In the genomic region with DNA sequence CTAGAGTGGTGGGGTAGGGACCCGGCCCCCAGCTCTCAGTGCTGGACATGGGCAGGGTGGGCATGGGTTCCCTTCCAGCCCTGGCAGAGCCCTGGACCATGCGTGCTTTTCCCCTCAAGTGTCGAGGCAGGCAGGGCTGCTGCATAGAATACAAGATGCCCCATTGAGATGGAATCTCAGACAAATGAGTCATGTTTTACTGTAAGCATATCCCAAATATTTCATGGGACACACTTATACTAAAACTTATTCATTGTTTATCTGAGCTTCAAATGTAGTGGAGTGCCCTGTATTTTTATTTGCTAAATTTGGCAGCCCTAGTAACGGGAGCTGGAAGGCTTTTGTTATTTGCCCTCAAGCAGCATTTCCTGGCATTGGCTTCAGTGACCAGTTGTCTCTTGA, we compare ENCODE assay signal across 29 cellular contexts. TPM values are rescaled to one million over a fixed set of nuclear protein-coding genes. Genes with fewer than 3 reads are reported as not detected.
DNase-seq lines count a peak whose midpoint lies in the region; ATAC-seq, FAIRE-seq and TF ChIP-seq lines count a peak whose summit lies in the region.
"Had no signal": no experiment of that assay in that cellular context is flagged by ENCODE, and none has a peak within 500 bp of the region (broad histone marks: within the 10 kb centered on the region; RNA-seq: fewer than 3 reads in every experiment).

No MANE protein-coding gene starts in this region.

- H2AFZ ChIP-seq in neuronal stem cell (ENCODE audit: low read length) = no peak overlapping the region
- H2AFZ ChIP-seq: hepatocyte had no signal

- H3K9me3 ChIP-seq in AG04450 (ENCODE audit: control insufficient read depth, insufficient read depth, low read length) (peaks cover 5% of the 10 kb centered on the region), neuronal stem cell (replicated peaks in 1 of 2; ENCODE audit: control insufficient read depth in 2 of 2, insufficient read depth in 1 of 2, low read depth in 1 of 2, low read length in 2 of 2) (peaks cover 0 to 8% of the 10 kb centered on the region in 2 donors), psoas muscle (no peaks in the 10 kb centered on the region), kidney (ENCODE audit: control insufficient read depth in 1 of 2, low read length in 2 of 2) (no peaks in the 10 kb centered on the region)
- H3K9me3 ChIP-seq: body of pancreas, SJCRH30 had no signal

- DNase-seq in AG04450 (ENCODE audit: low read depth, low spot score) (peak; percentile 8), LHCN-M2 (ENCODE audit: low read depth) (peak; percentile 44), dedifferentiated amniotic fluid mesenchymal stem cell (ENCODE audit: extremely low spot score) (peak; percentile 27), neuronal stem cell (ENCODE audit: low spot score) (no peak), psoas muscle (no peak), kidney (no peak), NCI-H510A treated with DMSO at 0.1 percent for 48 hours (lab: John Stamatoyannopoulos, UW) (no peak)
- DNase-seq in activated T-cell treated with anti-CD3 and anti-CD28 coated beads, Interleukin-2, amount 50 U/mL, for 1 hour = no peak
- DNase-seq: activated B cell treated with CpG ODN at 0.5 μM for 24 hours; activated CD8-positive, alpha-beta T cell treated with anti-CD3 and anti-CD28 coated beads for 36 hours; activated T-cell treated with anti-CD3 and anti-CD28 coated beads, Interleukin-2, amount 50 U/mL, for 4 hours; body of pancreas; dermis blood vessel endothelial cell; islet precursor cell; naive thymus-derived CD8-positive, alpha-beta T cell; NCI-H1092; NCI-H2081; NCI-H524 treated with DMSO at 0.1 percent for 48 hours; SJCRH30; stimulated activated CD4-positive, alpha-beta T cell treated with anti-CD3 and anti-CD28 coated beads, Interleukin-15, amount 100 ng/mL, for 24 hours had no signal

- H3K27me3 ChIP-seq in AG04450 (ENCODE audit: control insufficient read depth, insufficient read depth, low read length) = no peaks in the 10 kb centered on the region
- H3K27me3 ChIP-seq in neuronal stem cell (ENCODE audit: control insufficient read depth in 3 of 3, insufficient read depth in 3 of 3, low read depth in 1 of 3, low read length in 3 of 3) = peaks cover 0 to 6% (median 0%) of the 10 kb centered on the region in 3 experiments
- no peaks in the 10 kb centered on the region for H3K27me3 ChIP-seq in psoas muscle (ENCODE audit: insufficient read depth in 3 of 3, low read length in 2 of 3)
- H3K27me3 ChIP-seq: body of pancreas, hepatocyte, tibial nerve had no signal

- H2BK15ac ChIP-seq in neuronal stem cell (ENCODE audit: low read length) = no peak overlapping the region

- H2BK120ac ChIP-seq in neuronal stem cell (ENCODE audit: low read depth, low read length) = no peak overlapping the region

- no peak overlapping the region for H3K4ac ChIP-seq in neuronal stem cell (ENCODE audit: low read length)

- no peak overlapping the region for H3K9ac ChIP-seq in neuronal stem cell (ENCODE audit: low read depth, low read length, poor library complexity)
- no peak overlapping the region for H3K9ac ChIP-seq in kidney (ENCODE audit: low read length in 2 of 2)

- H3K79me1 ChIP-seq in neuronal stem cell (ENCODE audit: low read depth, low read length) = peaks cover 6% of the 10 kb centered on the region

- no peak overlapping the region for H4K91ac ChIP-seq in neuronal stem cell (ENCODE audit: low read depth, low read length, poor library complexity)

- no peak overlapping the region for H3K23ac ChIP-seq in neuronal stem cell (ENCODE audit: low read depth, low read length, poor library complexity)

- FAIRE-seq in kidney (lab: Jason Lieb, UNC) = no peak
- FAIRE-seq: GM19239 had no signal

- intact Hi-C loops in psoas muscle (cut with DNase I) (no loop called here), kidney (cut with DNase I) (no loop called here)

- H3K36me3 ChIP-seq in neuronal stem cell (replicated peaks in 1 of 2; ENCODE audit: control insufficient read depth in 2 of 2, insufficient read depth in 2 of 2, low read length in 2 of 2) (peaks cover 0 to 1% of the 10 kb centered on the region in 2 donors), psoas muscle (ENCODE audit: insufficient read depth in 1 of 2, low read depth in 1 of 2) (no peaks in the 10 kb centered on the region), kidney (ENCODE audit: control insufficient read depth in 1 of 2, insufficient read depth in 2 of 2, low read length in 2 of 2) (no peaks in the 10 kb centered on the region)
- H3K36me3 ChIP-seq: SJCRH30 had no signal

- POLR2A ChIA-PET in AG04450 (lab: Yijun Ruan, JAX) = interaction anchor here (1.2 kb wide), 1 partner anchor 267 kb away, joined by 3 read pairs; no protein-coding TSS in a partner anchor

- no peak for ATAC-seq in psoas muscle
- ATAC-seq: activated CD8-positive, alpha-beta T cell treated with anti-CD3 and anti-CD28 coated beads for 36 hours; activated T-cell treated with anti-CD3 and anti-CD28 coated beads, Interleukin-2, amount 50 U/mL, for 4 hours; body of pancreas; HCT116; naive thymus-derived CD8-positive, alpha-beta T cell; stimulated activated memory B cell treated with anti-CD40 and anti-IgM and Interleukin-4, amounts not matched to agents 10 μg/mL and 1 μg/mL and 100 μg/mL, for 72 hours had no signal

- no peak overlapping the region for H3K14ac ChIP-seq in neuronal stem cell (ENCODE audit: low read length)

- no peak overlapping the region for H3K4me2 ChIP-seq in neuronal stem cell (ENCODE audit: insufficient read depth, low read length, poor library complexity, severe bottlenecking)
- H3K4me2 ChIP-seq: hepatocyte had no signal

- no peak overlapping the region for H2BK5ac ChIP-seq in neuronal stem cell (ENCODE audit: low read length)

- peak overlapping the region; percentile 48 for H3K18ac ChIP-seq in neuronal stem cell (ENCODE audit: low read length)

- WGBS in neuronal stem cell (ENCODE audit: extremely low coverage in 2 of 2, insufficient read length in 2 of 2, insufficient replicate concordance in 1 of 2), 2 donors = no CpG with 5 or more reads among the region's 4 CpGs
- 40 to 57% (median 50%) methylated on average over 4 of the region's 4 CpGs for WGBS in psoas muscle, 3 donors

- peaks cover 7 to 8% of the 10 kb centered on the region in 2 donors for H3K4me1 ChIP-seq in neuronal stem cell (ENCODE audit: control insufficient read depth in 2 of 2, insufficient read depth in 1 of 2, low read depth in 1 of 2, low read length in 2 of 2)
- peaks cover 10% of the 10 kb centered on the region for H3K4me1 ChIP-seq in psoas muscle
- peaks cover 7 to 10% of the 10 kb centered on the region in 2 donors for H3K4me1 ChIP-seq in kidney (ENCODE audit: control insufficient read depth in 1 of 2, insufficient read depth in 1 of 2, low read depth in 1 of 2, low read length in 2 of 2)

- no peak overlapping the region for H2BK12ac ChIP-seq in neuronal stem cell (ENCODE audit: low read length)

- no peak overlapping the region for H4K8ac ChIP-seq in neuronal stem cell (ENCODE audit: low read depth, low read length)

- CTCF ChIA-PET in AG04450 (lab: Charles Lee) = interaction anchor here (4.5 to 5.1 kb wide), 2 partner anchors 268 to 275 kb away, joined by 28 to 96 read pairs; no protein-coding TSS in a partner anchor

- no peak overlapping the region for H2AK5ac ChIP-seq in neuronal stem cell (ENCODE audit: low read depth, low read length)

- TF ChIP-seq CTCF in AG04450 (IDR thresholded peaks at IDR 0.05; ENCODE audit: low read depth, low read length) (no peak), psoas muscle (IDR thresholded peaks at IDR 0.05) (no peak), kidney (IDR thresholded peaks at IDR 0.05; ENCODE audit: borderline replicate concordance, extremely low read depth, insufficient read depth) (no peak)

- no peak overlapping the region for H3K4me3 ChIP-seq in AG04450 (ENCODE audit: low read depth, low read length)
- H3K4me3 ChIP-seq in neuronal stem cell (ENCODE audit: low read length in 2 of 2) = no peak overlapping the region
- H3K4me3 ChIP-seq in psoas muscle = no peak overlapping the region
- no peak overlapping the region for H3K4me3 ChIP-seq in kidney (ENCODE audit: low read length in 2 of 2)
- H3K4me3 ChIP-seq: body of pancreas, hepatocyte, lung, SJCRH30, tibial nerve had no signal

- H3K27ac ChIP-seq in AG04450 (ENCODE audit: low read depth, low read length) (peak overlapping the region; percentile 39), neuronal stem cell (replicated peaks; ENCODE audit: low read length) (no peak overlapping the region), psoas muscle (no peak overlapping the region), kidney (ENCODE audit: low read depth in 2 of 2, low read length in 2 of 2) (no peak overlapping the region)
- H3K27ac ChIP-seq: body of pancreas, epithelial cell of prostate, hepatocyte, SJCRH30, tibial nerve had no signal

RNA-seq across cellular contexts. Expression of gene RNU6ATAC, which starts 3.2 kb away (rescaled TPM):
- not detected in 2 replicates for polyA plus RNA-seq in AG04450 (2011; rRNA removed)
- polyA minus RNA-seq in AG04450 (2011; rRNA and poly(A)+ RNA removed) = under 0.01 TPM in 2 replicates
- total RNA-seq in LHCN-M2 (2014; rRNA removed) = not detected in 2 replicates
- polyA plus RNA-seq in LHCN-M2 (2012) = not detected
- polyA plus RNA-seq in neuronal stem cell (2013, experiment 1 of 2) = not detected
- not detected for polyA plus RNA-seq in neuronal stem cell (2013, experiment 2 of 2)
- 100 to 1,000 TPM in 2 of 4 donors, 10 to 100 TPM in 2; 13.1 to 120 (median 74.0) TPM for total RNA-seq in psoas muscle
- polyA plus RNA-seq in psoas muscle = not detected
- total RNA-seq in kidney = 232 TPM
- polyA plus RNA-seq in kidney (ENCODE audit: insufficient read depth, low read depth, low replicate concordance) = not detected
- total RNA-seq: body of pancreas, Daoy, dermis blood vessel endothelial cell, hepatocyte, pulmonary artery endothelial cell, SJCRH30, tibial nerve had no signal
- polyA plus RNA-seq: hepatocyte; lung; naive thymus-derived CD8-positive, alpha-beta T cell had no signal

RNA-seq across cellular contexts. Expression of gene WDR5, which starts 31.6 kb away (rescaled TPM):
- polyA plus RNA-seq in AG04450 (2011; rRNA removed) = 22.3 and 22.7 TPM in 2 replicates
- polyA minus RNA-seq in AG04450 (2011; rRNA and poly(A)+ RNA removed) = 13.6 TPM in 2 replicates
- 32.6 and 38.6 TPM in 2 replicates for total RNA-seq in LHCN-M2 (2014; rRNA removed)
- polyA plus RNA-seq in LHCN-M2 (2012) = 33.3 TPM
- 31.5 TPM for polyA plus RNA-seq in neuronal stem cell (2013, experiment 1 of 2)
- polyA plus RNA-seq in neuronal stem cell (2013, experiment 2 of 2) = 31.4 TPM
- total RNA-seq in psoas muscle = 10 to 100 TPM; 21.4 to 34.1 (median 29.6) TPM
- polyA plus RNA-seq in psoas muscle = 10 to 100 TPM; 23.2 to 52.0 (median 49.5) TPM
- 25.4 TPM for total RNA-seq in kidney
- polyA plus RNA-seq in kidney (ENCODE audit: insufficient read depth, low read depth, low replicate concordance) = 18.8 TPM

Comparison
In these comparisons a context has a peak if more than half of its experiments do, and no peak if none do; other contexts are left out.
1. DNase-seq: peak in AG04450 (single experiment), LHCN-M2 (single experiment) and dedifferentiated amniotic fluid mesenchymal stem cell (single experiment); none in neuronal stem cell (single experiment), psoas muscle (0 of 2), kidney (single experiment), activated T-cell treated with anti-CD3 and anti-CD28 coated beads, Interleukin-2, amount 50 U/mL, for 1 hour (single experiment) and NCI-H510A treated with DMSO at 0.1 percent for 48 hours (single experiment).
2. RNA of gene RNU6ATAC, which starts 3.2 kb away (total RNA-seq): 232 TPM in kidney (single experiment) and 13.1 to 120 TPM in psoas muscle; not detected in LHCN-M2; every median in the first group is over 10 times any median in the second.